Comparison of ENCODE assay signal across 8 cellular contexts in genomic region chr16:81633147-81633619, GRCh38.
DNase-seq lines count a peak whose midpoint lies in the region; FAIRE-seq and TF ChIP-seq lines count a peak whose summit lies in the region.

No MANE protein-coding gene starts in this region.

- H3K4me3 ChIP-seq in HUES6 (ENCODE audit: low read depth, low read length) (no peak overlapping the region), WI38 (ENCODE audit: low read depth, low read length) (0 out of 2 replicates have a peak overlapping the region, but pooled peaks have one; percentile 17), endothelial cell of umbilical vein (replicated peaks in 1 of 3; ENCODE audit: insufficient read depth in 1 of 3, low read depth in 1 of 3, low read length in 3 of 3) (no peak overlapping the region), skin epidermis (no peak overlapping the region), tibial nerve (no peak overlapping the region)

- H3K27ac ChIP-seq in HUES6 (ENCODE audit: low read depth, low read length) (peak overlapping the region; percentile 57), endothelial cell of umbilical vein (ENCODE audit: insufficient read depth, low read depth, low read length) (peak overlapping the region; percentile 73), skin epidermis (peak overlapping the region in 18 of 21 experiments; percentile 38 to 87 (median 67)), tibial nerve (peak overlapping the region in 2 of 4 donors; percentile 45 to 56)

- H3K27me3 ChIP-seq in HUES6 (ENCODE audit: control insufficient read depth, insufficient read depth, low read length) (no peaks in the 10 kb centered on the region), endothelial cell of umbilical vein (ENCODE audit: control insufficient read depth in 2 of 2, insufficient read depth in 2 of 2, low read length in 2 of 2) (no peaks in the 10 kb centered on the region), tibial nerve (no peaks in the 10 kb centered on the region)

- BruUV-seq in endothelial cell of umbilical vein (replicated peaks; lab: Mats Ljungman, UMichigan): no TSS peak

- peaks cover 59% of the 10 kb centered on the region for H3K4me1 ChIP-seq in HUES6 (ENCODE audit: control insufficient read depth, insufficient read depth, low read length)
- peaks cover 25% of the 10 kb centered on the region for H3K4me1 ChIP-seq in endothelial cell of umbilical vein (ENCODE audit: control insufficient read depth, extremely low read depth, insufficient read depth, low read length)
- H3K4me1 ChIP-seq in tibial nerve: peaks cover 0 to 33% (median 13%) of the 10 kb centered on the region in 4 donors

- H3K9me1 ChIP-seq in endothelial cell of umbilical vein (replicated peaks; ENCODE audit: control insufficient read depth, extremely low read depth, insufficient read depth, low read length): no peaks in the 10 kb centered on the region

- DNase-seq in endothelial cell of umbilical vein (ENCODE audit: low read depth, low spot score): no peak
- DNase-seq in cerebellum (ENCODE audit: low spot score): no peak
- no peak for DNase-seq in cerebellar cortex (ENCODE audit: low spot score)
- DNase-seq in NCI-H2107 (lab: John Stamatoyannopoulos, UW): no peak
- DNase-seq in tibial nerve (ENCODE audit: low spot score in 2 of 2): no peak

- no peaks in the 10 kb centered on the region for H4K20me1 ChIP-seq in endothelial cell of umbilical vein (replicated peaks; ENCODE audit: control insufficient read depth, extremely low read depth, insufficient read depth, low read length)

- TF ChIP-seq POLR2A in endothelial cell of umbilical vein (IDR thresholded peaks at IDR 0.05; ENCODE audit: low read depth, low read length) (no peak), tibial nerve (IDR thresholded peaks at IDR 0.05) (no peak)

- dilution Hi-C loops in endothelial cell of umbilical vein (cut with MboI; ENCODE audit: extremely low pct_ligation_motif_present, low sequenced_read_pairs): no loop called here

- TF ChIP-seq CTCF in WI38 (IDR thresholded peaks at IDR 0.05; ENCODE audit: low read depth, low read length): 0 out of 2 replicates have a peak, but pooled peaks have one; percentile 4
- TF ChIP-seq CTCF in endothelial cell of umbilical vein (IDR thresholded peaks at IDR 0.05; ENCODE audit: extremely low read depth in 1 of 2, insufficient read depth in 1 of 2, low read depth in 1 of 2, low read length in 2 of 2): peak in 1 of 2 donors; percentile 15
- TF ChIP-seq CTCF in tibial nerve (IDR thresholded peaks at IDR 0.05): peak in 1 of 5 experiments; percentile 5

- POLR2A ChIA-PET in endothelial cell of umbilical vein (lab: Charles Lee): no interaction called here

- no peak for FAIRE-seq in endothelial cell of umbilical vein (lab: Jason Lieb, UNC)

- 62 to 73% methylated on average over 10 to 11 of the region's 11 CpGs for WGBS in tibial nerve, 2 donors

- H3K9ac ChIP-seq in HUES6 (ENCODE audit: low read length) (peak overlapping the region; percentile 40), endothelial cell of umbilical vein (replicated peaks; ENCODE audit: extremely low read depth, insufficient read depth, low read length) (peak overlapping the region; percentile 25)

- no peaks in the 10 kb centered on the region for H3K9me3 ChIP-seq in HUES6 (ENCODE audit: control insufficient read depth, insufficient read depth, low read depth, low read length)
- H3K9me3 ChIP-seq in endothelial cell of umbilical vein (replicated peaks; ENCODE audit: control insufficient read depth, insufficient read depth, low read length): no peaks in the 10 kb centered on the region
- H3K9me3 ChIP-seq in tibial nerve: no peaks in the 10 kb centered on the region

- TF ChIP-seq EP300 in tibial nerve (IDR thresholded peaks at IDR 0.05): no peak

- intact Hi-C loops in endothelial cell of umbilical vein (cut with micrococcal nuclease): no loop called here

- no peaks in the 10 kb centered on the region for H3K36me3 ChIP-seq in HUES6 (ENCODE audit: control insufficient read depth, insufficient read depth, low read length)
- peaks cover 0 to 11% of the 10 kb centered on the region in 2 experiments for H3K36me3 ChIP-seq in endothelial cell of umbilical vein (ENCODE audit: control insufficient read depth in 2 of 2, extremely low read depth in 1 of 2, insufficient read depth in 2 of 2, low read length in 2 of 2)
- H3K36me3 ChIP-seq in tibial nerve: no peaks in the 10 kb centered on the region

- H3K79me2 ChIP-seq in endothelial cell of umbilical vein (ENCODE audit: control insufficient read depth, insufficient read depth, low read length): peaks cover 5% of the 10 kb centered on the region

- CTCF ChIA-PET in endothelial cell of umbilical vein (lab: Charles Lee): interaction anchor here (2.3 kb wide), 1 partner anchor 10 kb away, joined by 7 read pairs; no protein-coding TSS in a partner anchor

- H3K4me2 ChIP-seq in endothelial cell of umbilical vein (ENCODE audit: insufficient read depth, low read length): peak overlapping the region; percentile 17

- no peak overlapping the region for H2AFZ ChIP-seq in endothelial cell of umbilical vein (ENCODE audit: low read depth, low read length)

TF ChIP-seq in endothelial cell of umbilical vein, 7 proteins besides CTCF, POLR2A, EP300 and RAD21:
- TF ChIP-seq MAX (IDR thresholded peaks at IDR 0.05; ENCODE audit: insufficient read depth, insufficient read length) (no peak), EZH2 (IDR thresholded peaks at IDR 0.05; ENCODE audit: borderline replicate concordance, low read depth, low read length, severe bottlenecking) (no peak), GATA2 (IDR thresholded peaks at IDR 0.05; ENCODE audit: insufficient read depth, insufficient read length, low read depth, low read length) (no peak), POLR2AphosphoS5 (IDR thresholded peaks at IDR 0.05; ENCODE audit: insufficient read depth, low read depth, low read length) (no peak), MYC (IDR thresholded peaks at IDR 0.05; ENCODE audit: low read depth, low read length) (no peak), FOS (IDR thresholded peaks at IDR 0.05; ENCODE audit: borderline replicate concordance, insufficient read depth, low read length) (no peak), JUN (IDR thresholded peaks at IDR 0.05; ENCODE audit: borderline replicate concordance, insufficient read depth, insufficient read length, low read depth) (no peak)
